In genomic region chr15:61064653-61065052, GRCh38 we compare ENCODE assay signal across 15 cellular contexts.
"Had no signal": no experiment of that assay in that cellular context is flagged by ENCODE, and none has a peak within 500 bp of the region (broad histone marks: within the 10 kb centered on the region; RNA-seq: fewer than 3 reads in every experiment).

No MANE protein-coding gene starts in this region.

- H3K9me3 ChIP-seq: gastroesophageal sphincter, transverse colon had no signal

- H3K4me3 ChIP-seq: gastroesophageal sphincter, transverse colon had no signal

- H3K4me3 Mint-ChIP-seq: activated CD8-positive, alpha-beta T cell treated with anti-CD3 and anti-CD28 coated beads, Interleukin-2, amount 10 ng/mL, durations not matched to agents 7 days and 5 days; activated naive CD4-positive, alpha-beta T cell treated with anti-CD3 and anti-CD28 coated beads, Interleukin-2, amount 10 ng/mL, durations not matched to agents 7 days and 5 days; activated T-helper 17 cell treated with anti-CD3 and anti-CD28 coated beads, Interleukin-2, amount 50 U/mL, for 72 hours; central memory CD8-positive, alpha-beta T cell; neural crest cell; stimulated activated memory B cell treated with anti-CD40 and anti-IgM and Interleukin-4, amounts not matched to agents 10 μg/mL and 1 μg/mL and 100 μg/mL, for 72 hours had no signal

- H3K4me1 Mint-ChIP-seq: activated naive CD4-positive, alpha-beta T cell treated with anti-CD3 and anti-CD28 coated beads, Interleukin-2, amount 10 ng/mL, durations not matched to agents 7 days and 5 days; activated T-helper 17 cell treated with anti-CD3 and anti-CD28 coated beads, Interleukin-2, amount 50 U/mL, for 72 hours; central memory CD8-positive, alpha-beta T cell; stimulated activated memory B cell treated with anti-CD40 and anti-IgM and Interleukin-4, amounts not matched to agents 10 μg/mL and 1 μg/mL and 100 μg/mL, for 72 hours had no signal

- ATAC-seq: activated CD8-positive, alpha-beta T cell treated with anti-CD3 and anti-CD28 coated beads, Interleukin-2, amount 10 ng/mL, durations not matched to agents 7 days and 5 days; activated T-helper 17 cell treated with anti-CD3 and anti-CD28 coated beads, Interleukin-2, amount 50 U/mL, for 72 hours; gastroesophageal sphincter; stimulated activated memory B cell treated with anti-CD40 and anti-IgM and Interleukin-4, amounts not matched to agents 10 μg/mL and 1 μg/mL and 100 μg/mL, for 72 hours had no signal

- H3K27ac ChIP-seq: epithelial cell of prostate, gastroesophageal sphincter, VCaP had no signal

- H3K9me3 Mint-ChIP-seq: activated naive CD4-positive, alpha-beta T cell treated with anti-CD3 and anti-CD28 coated beads, Interleukin-2, amount 10 ng/mL, durations not matched to agents 7 days and 5 days; activated T-helper 17 cell treated with anti-CD3 and anti-CD28 coated beads, Interleukin-2, amount 50 U/mL, for 72 hours; central memory CD8-positive, alpha-beta T cell; neural crest cell had no signal

- H3K36me3 Mint-ChIP-seq: activated naive CD4-positive, alpha-beta T cell treated with anti-CD3 and anti-CD28 coated beads, Interleukin-2, amount 10 ng/mL, durations not matched to agents 7 days and 5 days; stimulated activated memory B cell treated with anti-CD40 and anti-IgM and Interleukin-4, amounts not matched to agents 10 μg/mL and 1 μg/mL and 100 μg/mL, for 72 hours had no signal

- H3K27me3 ChIP-seq: gastroesophageal sphincter, transverse colon had no signal

- DNase-seq: activated CD4-positive, alpha-beta T cell treated with anti-CD3 and anti-CD28 coated beads for 4 hours; activated CD8-positive, alpha-beta memory T cell treated with anti-CD3 and anti-CD28 coated beads, Interleukin-2, amount 50 U/mL, for 48 hours; activated CD8-positive, alpha-beta T cell treated with anti-CD3 and anti-CD28 coated beads, Interleukin-2, amount 10 ng/mL, durations not matched to agents 7 days and 5 days; activated naive CD4-positive, alpha-beta T cell treated with anti-CD3 and anti-CD28 coated beads, Interleukin-2, amount 10 ng/mL, durations not matched to agents 7 days and 5 days; cortex of kidney; effector memory CD4-positive, alpha-beta T cell; T1000 had no signal

- H3K36me3 ChIP-seq: gastroesophageal sphincter, transverse colon had no signal

- H3K27ac Mint-ChIP-seq: activated CD8-positive, alpha-beta T cell treated with anti-CD3 and anti-CD28 coated beads, Interleukin-2, amount 10 ng/mL, durations not matched to agents 7 days and 5 days; activated naive CD4-positive, alpha-beta T cell treated with anti-CD3 and anti-CD28 coated beads, Interleukin-2, amount 10 ng/mL, durations not matched to agents 7 days and 5 days; activated T-helper 17 cell treated with anti-CD3 and anti-CD28 coated beads, Interleukin-2, amount 50 U/mL, for 72 hours; stimulated activated memory B cell treated with anti-CD40 and anti-IgM and Interleukin-4, amounts not matched to agents 10 μg/mL and 1 μg/mL and 100 μg/mL, for 72 hours had no signal
